ENCODE assay signal across 8 cellular contexts in genomic region chr3:179451335-179452165, GRCh38. TPM values are rescaled to one million over a fixed set of nuclear protein-coding genes. Genes with fewer than 3 reads are reported as not detected.
DNase-seq lines count a peak whose midpoint lies in the region; ATAC-seq and TF ChIP-seq lines count a peak whose summit lies in the region.

GNB4 (minus strand) TSS chr3:179451470; CDS start chr3:179426200, 25,270 bp downstream.

- TF ChIP-seq CTCF in MCF 10A (IDR thresholded peaks at IDR 0.05; ENCODE audit: unreplicated experiment), result no peak

- H3K9me3 Mint-ChIP-seq in MCF 10A (ENCODE audit: unreplicated experiment), result no peaks in the 10 kb centered on the region

- H3K4me3 Mint-ChIP-seq in T-helper 17 cell, result peak within 1 kb of the TSS; percentile 90
- peak within 1 kb of the TSS; percentile 82 for H3K4me3 Mint-ChIP-seq in MCF 10A (ENCODE audit: unreplicated experiment)

- BruUV-seq in MCF 10A (replicated peaks; lab: Mats Ljungman, UMichigan), result no TSS peak

- H3K4me1 ChIP-seq in iPS-15b (ENCODE audit: control insufficient read depth, insufficient read depth, low read length), result peaks cover 14% of the 10 kb centered on the region

- ATAC-seq in HG02885 (IDR thresholded peaks at IDR 0.05; ENCODE audit: poor library complexity, unreplicated experiment), result peak; percentile 79
- peak; percentile 81 for ATAC-seq in T-helper 17 cell
- ATAC-seq in sciatic nerve, result peak; percentile 91

- intact Hi-C loops in MCF 10A (cut with micrococcal nuclease) (no loop called here), sciatic nerve (cut with DNase I) (no loop called here)

- H3K4me1 Mint-ChIP-seq in T-helper 17 cell, result peaks cover 13% of the 10 kb centered on the region
- H3K4me1 Mint-ChIP-seq in MCF 10A (ENCODE audit: insufficient read depth, unreplicated experiment), result peaks cover 29% of the 10 kb centered on the region

- no peaks in the 10 kb centered on the region for H3K36me3 ChIP-seq in iPS-15b (ENCODE audit: control insufficient read depth, insufficient read depth, low read length)

- H3K9me3 ChIP-seq in T-helper 17 cell (ENCODE audit: control insufficient read depth, low read length, poor library complexity, severe bottlenecking) (no peaks in the 10 kb centered on the region), iPS-15b (ENCODE audit: control insufficient read depth, insufficient read depth, low read length) (no peaks in the 10 kb centered on the region)

- H3K4me3 ChIP-seq in iPS-15b (ENCODE audit: low read depth, low read length), result peak within 1 kb of the TSS; percentile 66

- peak within 1 kb of the TSS; percentile 48 for H3K9ac ChIP-seq in iPS-15b (ENCODE audit: low read depth, low read length)

- peak; percentile 11 for DNase-seq in activated T-cell treated with anti-CD3 and anti-CD28 coated beads for 24 hours (ENCODE audit: low read depth)
- no peak for DNase-seq in activated T-cell treated with anti-CD3 and anti-CD28 coated beads for 4 hours
- DNase-seq in NCI-H1694 (lab: John Stamatoyannopoulos, UW), result peak; percentile 38
- DNase-seq in T-helper 17 cell, result peak in 2 of 3 donors; percentile 10 to 14
- peak; percentile 82 for DNase-seq in MCF 10A (ENCODE audit: unreplicated experiment)
- DNase-seq in sciatic nerve (ENCODE audit: low spot score), result peak; percentile 86

- POLR2A ChIA-PET in MCF 10A (lab: Yijun Ruan, JAX), result interaction anchor here (0.8 to 1.5 kb wide), 9 partner anchors 8 to 153 kb away, joined by 3 to 8 read pairs (median 5); partner anchors contain the start of gene NDUFB5

- peaks cover 21% of the 10 kb centered on the region for H3K27me3 ChIP-seq in iPS-15b (ENCODE audit: control insufficient read depth, insufficient read depth, low read length)

- H3K36me3 Mint-ChIP-seq in T-helper 17 cell (ENCODE audit: low read depth), result peaks cover 9% of the 10 kb centered on the region
- peaks cover 12% of the 10 kb centered on the region for H3K36me3 Mint-ChIP-seq in MCF 10A (ENCODE audit: insufficient read depth, unreplicated experiment)

- H3K27ac Mint-ChIP-seq in T-helper 17 cell (no peak within 1 kb of the TSS), MCF 10A (ENCODE audit: low read depth, unreplicated experiment) (peak within 1 kb of the TSS; percentile 91)

- H3K27me3 Mint-ChIP-seq in T-helper 17 cell (peaks cover 88% of the 10 kb centered on the region), MCF 10A (ENCODE audit: insufficient read depth, unreplicated experiment) (no peaks in the 10 kb centered on the region)

- CTCF ChIA-PET in MCF 10A (lab: Yijun Ruan, JAX), result interaction anchor here (0.8 to 1.5 kb wide), 2 partner anchors 9 to 111 kb away, joined by 3 to 5 read pairs; partner anchors contain the start of gene ACTL6A

RNA-seq across cellular contexts. Expression of gene GNB4, which starts in this region (rescaled TPM):
- under 1 TPM; 0.78 to 0.90 TPM for total RNA-seq in T-helper 17 cell
- total RNA-seq in MCF 10A (2022), result 20.3 and 20.8 TPM in 2 replicates
- 67.3 TPM for total RNA-seq in sciatic nerve

Comparison
In these comparisons a context has a peak if more than half of its experiments do, and no peak if none do; other contexts are left out.
1. RNA of gene GNB4 (total RNA-seq): 67.3 TPM in sciatic nerve (single experiment) and 20.3 to 20.8 TPM in MCF 10A; 0.78 to 0.90 TPM in T-helper 17 cell; every median in the first group is over 10 times any median in the second.
2. Peak in DNase-seq and ATAC-seq in T-helper 17 cell; RNA of the gene not detected or under 1 TPM.
3. Peak in every context shown above with its lines, with median percentiles within 50 percentile points of each other: ATAC-seq.